1 cellular context compared by ENCODE assay signal in the genomic region with DNA sequence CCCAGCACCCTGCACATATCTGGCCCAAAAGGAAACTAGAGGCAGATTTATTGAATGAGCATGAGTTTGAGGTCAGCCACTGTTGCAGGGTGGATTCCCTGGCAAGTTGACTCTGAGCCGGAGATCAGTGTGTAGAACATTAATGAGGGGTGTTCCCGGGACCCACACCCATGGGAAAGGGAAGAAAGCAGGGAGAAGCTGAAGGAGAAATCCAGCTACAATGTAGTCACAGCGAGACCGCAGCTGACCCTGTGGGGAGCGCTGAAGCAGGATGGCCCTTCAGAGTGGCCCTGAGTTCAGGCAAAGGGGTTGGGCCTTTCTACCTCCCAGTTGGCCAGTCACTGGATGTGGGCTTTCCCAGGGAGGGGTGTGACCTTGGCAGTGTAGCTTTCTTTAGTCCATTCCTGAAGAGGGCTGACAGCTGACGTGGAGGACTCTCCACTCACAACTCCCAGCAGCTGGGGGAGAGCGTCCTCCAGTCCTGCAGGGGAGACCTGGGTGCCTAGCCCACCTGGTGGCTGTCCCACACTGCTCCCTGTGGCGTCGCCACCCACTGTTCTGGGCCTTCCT.
TF ChIP-seq lines count a peak whose summit lies in the region.

No MANE protein-coding gene starts in this region.

TF ChIP-seq in K562, 482 proteins besides CTCF, POLR2A, EP300 and RAD21 (continued from another document):
- TF ChIP-seq PREB (CRISPR knock-in tag; IDR thresholded peaks at IDR 0.05) (no peak), ZBTB40 (IDR thresholded peaks at IDR 0.05) (no peak), ZBTB40 (CRISPR knock-in tag; IDR thresholded peaks at IDR 0.05) (no peak), KDM5B (IDR thresholded peaks at IDR 0.05; ENCODE audit: insufficient replicate concordance, low read depth, low read length) (no peak), IRF1 (CRISPR knock-in tag; IDR thresholded peaks at IDR 0.05; ENCODE audit: borderline replicate concordance) (no peak), ESRRA (IDR thresholded peaks at IDR 0.05; ENCODE audit: borderline replicate concordance, low read depth) (no peak), LARP7 (IDR thresholded peaks at IDR 0.05) (no peak), ZNF785 (CRISPR knock-in tag; IDR thresholded peaks at IDR 0.05) (no peak), YY1 (IDR thresholded peaks at IDR 0.05; ENCODE audit: borderline replicate concordance in 1 of 3, control insufficient read depth in 1 of 3, extremely low read depth in 1 of 3, insufficient read depth in 3 of 3, insufficient read length in 1 of 3, insufficient replicate concordance in 2 of 3, low read depth in 1 of 3, low read length in 2 of 3) (no peak), ELF2 (CRISPR knock-in tag; IDR thresholded peaks at IDR 0.05) (no peak)
TF ChIP-seq in K562: peak in this region for 0.
